8 cellular contexts compared by ENCODE assay signal in genomic region chr4:137819964-137820383, GRCh38.
DNase-seq lines count a peak whose midpoint lies in the region; ATAC-seq and TF ChIP-seq lines count a peak whose summit lies in the region.

No MANE protein-coding gene starts in this region.

- H3K4me3 ChIP-seq in cardiac muscle cell (no peak overlapping the region), HCT116 (replicated peaks in 1 of 2; ENCODE audit: low read depth in 1 of 2, low read length in 2 of 2) (no peak overlapping the region), LNCaP clone FGC (ENCODE audit: low read depth, low read length) (no peak overlapping the region), kidney epithelial cell (ENCODE audit: low read depth, low read length) (no peak overlapping the region)

- POLR2A ChIA-PET in HCT116 (lab: Charles Lee): interaction anchor here (1.3 kb wide), 1 partner anchor 363 kb away, joined by 3 read pairs; no protein-coding TSS in a partner anchor

- RAD21 ChIA-PET in HCT116 (lab: Charles Lee; ENCODE audit: low non-redundant PET in 1 of 2, low total read pairs in 2 of 2, uncharacterized antibody in 2 of 2, unreplicated experiment in 2 of 2): interaction anchor here (0.5 to 1.4 kb wide), 6 partner anchors 242 to 1051 kb away, joined by 4 to 6 read pairs (median 5); no protein-coding TSS in a partner anchor

- H3K27ac ChIP-seq in cardiac muscle cell (no peak overlapping the region), HCT116 (ENCODE audit: low read depth, low read length) (no peak overlapping the region), VCaP (no peak overlapping the region)

- no peak for ATAC-seq in Right ventricle myocardium inferior
- peak; percentile 99 for ATAC-seq in HCT116

- no peaks in the 10 kb centered on the region; the same call in 1 of the 2 replicates for H3K9me2 ChIP-seq in HCT116 (ENCODE audit: insufficient read depth)

- no peak for TF ChIP-seq POLR2A in HCT116 (IDR thresholded peaks at IDR 0.05; ENCODE audit: borderline replicate concordance, extremely low read depth, insufficient read depth, insufficient read length)

- H4K20me1 ChIP-seq in HCT116 (ENCODE audit: insufficient read depth): no peaks in the 10 kb centered on the region

- H3K4me1 ChIP-seq in cardiac muscle cell (ENCODE audit: low read depth) (no peaks in the 10 kb centered on the region), HCT116 (ENCODE audit: control insufficient read depth in 1 of 2, insufficient read depth in 2 of 2, low read length in 2 of 2) (no peaks in the 10 kb centered on the region)

- no peaks in the 10 kb centered on the region for H3K4me1 Mint-ChIP-seq in activated T-helper 2 cell treated with anti-CD3 and anti-CD28 coated beads, Interferon-gamma antibody, Interleukin-2, Interleukin-4, amounts not matched to agents 10 μg/mL and 5 μg/mL and 100 μg/mL, durations not matched to agents 14 hours and 24 hours and 36 hours (ENCODE audit: low read depth)

- no peaks in the 10 kb centered on the region for H3K36me3 Mint-ChIP-seq in activated T-helper 2 cell treated with anti-CD3 and anti-CD28 coated beads, Interferon-gamma antibody, Interleukin-2, Interleukin-4, amounts not matched to agents 10 μg/mL and 5 μg/mL and 100 μg/mL, durations not matched to agents 14 hours and 24 hours and 36 hours (ENCODE audit: low read depth)

- no peak overlapping the region for H3K9ac ChIP-seq in HCT116 (ENCODE audit: low read length)

- no peak overlapping the region for H3K4me2 ChIP-seq in HCT116 (ENCODE audit: low read length)

- intact Hi-C loops in Right ventricle myocardium inferior (cut with DNase I) (loop anchor here (5.0 kb wide), 2 partner anchors 857 to 1052 kb away; no protein-coding TSS in a partner anchor), HCT116 (cut with micrococcal nuclease) (loop anchor here (1.0 to 5.0 kb wide), 9 partner anchors 41 to 1102 kb away; no protein-coding TSS in a partner anchor)
- intact Hi-C loops in activated T-helper 2 cell treated with anti-CD3 and anti-CD28 coated beads, Interferon-gamma antibody, Interleukin-2, Interleukin-4, amounts not matched to agents 10 μg/mL and 5 μg/mL and 100 μg/mL, durations not matched to agents 14 hours and 24 hours and 36 hours (cut with micrococcal nuclease): no loop called here

- H3K4me3 Mint-ChIP-seq in activated T-helper 2 cell treated with anti-CD3 and anti-CD28 coated beads, Interferon-gamma antibody, Interleukin-2, Interleukin-4, amounts not matched to agents 10 μg/mL and 5 μg/mL and 100 μg/mL, durations not matched to agents 14 hours and 24 hours and 36 hours (ENCODE audit: low read depth): no peak overlapping the region

- H3K36me3 ChIP-seq in cardiac muscle cell (no peaks in the 10 kb centered on the region), HCT116 (ENCODE audit: control insufficient read depth in 1 of 2, insufficient read depth in 2 of 2, low read length in 2 of 2) (no peaks in the 10 kb centered on the region), kidney epithelial cell (ENCODE audit: control insufficient read depth, insufficient read depth, low read length) (no peaks in the 10 kb centered on the region)

- H3K9me3 ChIP-seq in cardiac muscle cell (ENCODE audit: low read depth): no peaks in the 10 kb centered on the region
- H3K9me3 ChIP-seq in HCT116 (ENCODE audit: control insufficient read depth in 1 of 2, insufficient read depth in 1 of 2, low read depth in 1 of 2, low read length in 2 of 2): no peaks in the 10 kb centered on the region

- H3K79me2 ChIP-seq in HCT116 (ENCODE audit: insufficient read depth, low read length): no peaks in the 10 kb centered on the region

- DNase-seq in cardiac muscle cell (ENCODE audit: low read depth in 1 of 2, low spot score in 1 of 2): peak; percentile 62 to 79
- no peak for DNase-seq in Right ventricle myocardium inferior (ENCODE audit: missing footprints)
- DNase-seq in HCT116 (ENCODE audit: low read depth, low spot score): peak; percentile 50
- peak; percentile 21 for DNase-seq in LNCaP clone FGC (ENCODE audit: low read depth)
- peak; percentile 12 for DNase-seq in kidney epithelial cell (ENCODE audit: low read depth)
- DNase-seq in activated T-helper 2 cell treated with anti-CD3 and anti-CD28 coated beads, Interferon-gamma antibody, Interleukin-2, Interleukin-4, amounts not matched to agents 10 μg/mL and 5 μg/mL and 100 μg/mL, durations not matched to agents 14 hours and 24 hours and 36 hours (ENCODE audit: low spot score): no peak
- no peak for DNase-seq in NCI-H187 treated with DMSO at 0.1 percent for 48 hours (lab: John Stamatoyannopoulos, UW)

- H3K9me3 Mint-ChIP-seq in activated T-helper 2 cell treated with anti-CD3 and anti-CD28 coated beads, Interferon-gamma antibody, Interleukin-2, Interleukin-4, amounts not matched to agents 10 μg/mL and 5 μg/mL and 100 μg/mL, durations not matched to agents 14 hours and 24 hours and 36 hours: no peaks in the 10 kb centered on the region

- no peak overlapping the region for H3K27ac Mint-ChIP-seq in activated T-helper 2 cell treated with anti-CD3 and anti-CD28 coated beads, Interferon-gamma antibody, Interleukin-2, Interleukin-4, amounts not matched to agents 10 μg/mL and 5 μg/mL and 100 μg/mL, durations not matched to agents 14 hours and 24 hours and 36 hours

- TF ChIP-seq RAD21 in HCT116 (IDR thresholded peaks at IDR 0.05; ENCODE audit: low read depth): peak; percentile 92

- peak; percentile 77 for TF ChIP-seq CTCF in cardiac muscle cell (IDR thresholded peaks at IDR 0.05; ENCODE audit: low read depth, low read length)
- peak; percentile 67 to 78 (median 72) for TF ChIP-seq CTCF in HCT116 (IDR thresholded peaks at IDR 0.05 in 2 of 3, conservative IDR thresholded peaks at IDR 0.05 in 1 of 3; ENCODE audit: borderline replicate concordance in 1 of 3, insufficient read depth in 1 of 3, low read depth in 2 of 3, low read length in 2 of 3)
- TF ChIP-seq CTCF in LNCaP clone FGC (IDR thresholded peaks at IDR 0.05; ENCODE audit: control insufficient read depth, extremely low read depth, insufficient read depth): peak; percentile 75
- peak; percentile 81 for TF ChIP-seq CTCF in VCaP (conservative IDR thresholded peaks at IDR 0.05)
- peak; percentile 70 for TF ChIP-seq CTCF in kidney epithelial cell (IDR thresholded peaks at IDR 0.05; ENCODE audit: insufficient read depth, low read length, poor library complexity, severe bottlenecking)

- peak overlapping the region; percentile 19 for H2AFZ ChIP-seq in HCT116 (ENCODE audit: low read depth, low read length, poor library complexity, severe bottlenecking)

- no peaks in the 10 kb centered on the region for H3K27me3 ChIP-seq in cardiac muscle cell
- no peaks in the 10 kb centered on the region for H3K27me3 ChIP-seq in HCT116 (ENCODE audit: insufficient read depth, low read length)
- H3K27me3 ChIP-seq in kidney epithelial cell (ENCODE audit: control insufficient read depth, insufficient read depth, low read length): no peaks in the 10 kb centered on the region

- BruUV-seq in HCT116 (replicated peaks; lab: Mats Ljungman, UMichigan): no TSS peak

- H3K27me3 Mint-ChIP-seq in activated T-helper 2 cell treated with anti-CD3 and anti-CD28 coated beads, Interferon-gamma antibody, Interleukin-2, Interleukin-4, amounts not matched to agents 10 μg/mL and 5 μg/mL and 100 μg/mL, durations not matched to agents 14 hours and 24 hours and 36 hours (ENCODE audit: low read depth): no peaks in the 10 kb centered on the region

- CTCF ChIA-PET in HCT116 (lab: Charles Lee): interaction anchor here (0.5 to 2.9 kb wide), 22 partner anchors 9 to 1118 kb away, joined by 3 to 25 read pairs (median 5); no protein-coding TSS in a partner anchor

TF ChIP-seq in HCT116, 20 proteins besides CTCF, POLR2A, EP300 and RAD21:
- TF ChIP-seq POLR2AphosphoS5 (IDR thresholded peaks at IDR 0.05; ENCODE audit: low read depth, low read length) (no peak), ZBTB33 (IDR thresholded peaks at IDR 0.05; ENCODE audit: extremely low read depth, insufficient replicate concordance, low read length) (no peak), CBX3 (IDR thresholded peaks at IDR 0.05; ENCODE audit: low read depth) (no peak), TCF7L2 (IDR thresholded peaks at IDR 0.05; ENCODE audit: borderline replicate concordance, extremely low read depth, insufficient read depth, insufficient read length) (no peak), SP1 (IDR thresholded peaks at IDR 0.05; ENCODE audit: low read depth) (no peak), ZFX (IDR thresholded peaks at IDR 0.05) (no peak), ATF3 (IDR thresholded peaks at IDR 0.05) (no peak), CEBPB (IDR thresholded peaks at IDR 0.05; ENCODE audit: low read depth) (no peak), FOSL1 (IDR thresholded peaks at IDR 0.05; ENCODE audit: low read depth) (no peak), ELF1 (IDR thresholded peaks at IDR 0.05; ENCODE audit: borderline replicate concordance, low read depth) (no peak), SIN3A (IDR thresholded peaks at IDR 0.05; ENCODE audit: low read depth) (no peak)

Comparison
In these comparisons a context has a peak if more than half of its experiments do, and no peak if none do; other contexts are left out.
1. DNase-seq: peak in cardiac muscle cell (2 of 2), HCT116 (single experiment), LNCaP clone FGC (single experiment) and kidney epithelial cell (single experiment); none in Right ventricle myocardium inferior (single experiment), activated T-helper 2 cell treated with anti-CD3 and anti-CD28 coated beads, Interferon-gamma antibody, Interleukin-2, Interleukin-4, amounts not matched to agents 10 μg/mL and 5 μg/mL and 100 μg/mL, durations not matched to agents 14 hours and 24 hours and 36 hours (single experiment) and NCI-H187 treated with DMSO at 0.1 percent for 48 hours (single experiment).
2. Peak in every context shown above with its lines, with median percentiles within 50 percentile points of each other: CTCF ChIP-seq.